9 cellular contexts compared by ENCODE assay signal in the genomic region with DNA sequence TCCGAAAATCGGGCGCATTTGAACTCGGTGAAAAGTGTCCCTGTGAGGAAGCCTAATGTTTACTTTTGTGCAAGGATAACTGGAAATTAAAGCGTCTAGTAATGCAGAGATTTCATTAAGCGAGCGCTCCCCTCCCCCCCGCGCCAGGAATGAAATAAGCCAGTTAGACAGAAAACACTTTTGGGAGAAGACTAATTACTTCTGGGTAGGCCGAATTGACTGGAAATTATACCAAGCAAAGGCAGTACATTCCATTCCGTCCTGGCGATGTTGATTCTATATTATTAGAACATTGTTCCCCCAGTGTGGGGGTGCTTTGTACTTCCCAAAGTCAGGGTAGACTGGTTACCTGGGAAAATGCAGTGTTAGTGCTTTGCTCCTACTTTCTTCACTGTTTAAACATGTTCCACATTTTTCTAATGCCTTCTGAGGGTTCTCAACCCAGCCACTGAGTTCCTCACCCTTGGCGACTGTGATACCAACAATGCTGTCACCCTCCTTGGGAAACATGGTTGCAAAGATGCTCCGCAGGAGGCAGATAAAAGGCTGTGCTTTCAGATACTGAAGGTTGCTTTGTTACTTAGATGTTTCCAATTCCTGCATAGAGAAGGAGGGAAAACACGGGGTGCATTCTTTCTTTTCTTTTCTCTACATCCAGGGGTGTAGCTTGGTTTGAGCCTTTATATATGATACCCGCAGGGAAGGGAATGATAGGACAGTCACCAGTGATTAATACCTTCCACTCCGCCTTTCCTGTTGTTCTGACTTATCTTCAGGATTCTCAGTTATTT. TPM values are rescaled to one million over a fixed set of nuclear protein-coding genes. Genes with fewer than 3 reads are reported as not detected.
DNase-seq lines count a peak whose midpoint lies in the region; ATAC-seq and TF ChIP-seq lines count a peak whose summit lies in the region.
"Had no signal": no experiment of that assay in that cellular context is flagged by ENCODE, and none has a peak within 500 bp of the region (broad histone marks: within the 10 kb centered on the region; RNA-seq: fewer than 3 reads in every experiment).

No MANE protein-coding gene starts in this region.

- H3K4me1 ChIP-seq in PC-3 (ENCODE audit: insufficient read depth, low read length), result no peaks in the 10 kb centered on the region

- no peaks in the 10 kb centered on the region for H3K9me3 Mint-ChIP-seq in naive B cell

- TF ChIP-seq POLR2A in GM18505 (IDR thresholded peaks at IDR 0.05; ENCODE audit: borderline replicate concordance, extremely low read depth, insufficient read depth, insufficient read length), result no peak

- BruUV-seq in PC-3 (replicated peaks; lab: Mats Ljungman, UMichigan), result TSS peak; percentile 24

- no peaks in the 10 kb centered on the region for H3F3A ChIP-seq in PC-3 (ENCODE audit: low read length, unreplicated experiment)

- H3K4me2 ChIP-seq in PC-3 (ENCODE audit: low read length), result peak overlapping the region; percentile 90

- peak overlapping the region; percentile 37 for H2AFZ ChIP-seq in PC-3 (ENCODE audit: low read length)

- no peaks in the 10 kb centered on the region for H4K20me1 ChIP-seq in PC-3 (ENCODE audit: low read length)

- no peaks in the 10 kb centered on the region for H3K9me3 ChIP-seq in PC-3 (ENCODE audit: low read length)
- H3K9me3 ChIP-seq: neutrophil had no signal

- intact Hi-C loops in PC-3 (cut with micrococcal nuclease), result loop anchor here (5.0 to 10.0 kb wide), 5 partner anchors 44 to 747 kb away; no protein-coding TSS in a partner anchor

- peaks cover 10 to 25% (median 16%) of the 10 kb centered on the region in 3 donors for H3K4me1 Mint-ChIP-seq in naive B cell

- CTCF ChIA-PET in PC-3 (lab: Charles Lee), result interaction anchor here (0.6 kb wide), 1 partner anchor 748 kb away, joined by 3 read pairs; no protein-coding TSS in a partner anchor

- peaks cover 48 to 60% (median 52%) of the 10 kb centered on the region in 3 donors for H3K27me3 Mint-ChIP-seq in naive B cell

- H3K27ac ChIP-seq in PC-3 (ENCODE audit: low read length), result peak overlapping the region; percentile 54
- peak overlapping the region; percentile 96 for H3K27ac ChIP-seq in epithelial cell of prostate
- H3K27ac ChIP-seq: neutrophil had no signal

- no peaks in the 10 kb centered on the region for H3K36me3 Mint-ChIP-seq in naive B cell

- peak overlapping the region; percentile 73 for H3K9ac ChIP-seq in PC-3 (ENCODE audit: low read length)

- peak overlapping the region; percentile 68 to 92 (median 82) for H3K4me3 Mint-ChIP-seq in naive B cell

- POLR2A ChIA-PET in PC-3 (lab: Charles Lee; ENCODE audit: unreplicated experiment), result interaction anchor here (0.5 kb wide), 1 partner anchor 215 kb away, joined by 3 read pairs; no protein-coding TSS in a partner anchor

- H3K27ac Mint-ChIP-seq in naive B cell, result peak overlapping the region in 1 of 6 donors; percentile 6

- peak overlapping the region; percentile 86 for H3K4me3 ChIP-seq in AG10803 (ENCODE audit: low read length)
- peak overlapping the region; percentile 75 for H3K4me3 ChIP-seq in PC-3 (ENCODE audit: low read length)

- H3K27me3 ChIP-seq in PC-3 (ENCODE audit: low read length), result peaks cover 26% of the 10 kb centered on the region

- no peaks in the 10 kb centered on the region for H3K9me2 ChIP-seq in PC-3 (replicated peaks; ENCODE audit: low read length)

- DNase-seq in AG10803 (ENCODE audit: low read depth), result peak; percentile 42
- DNase-seq in PC-3, result peak; percentile 44
- peak; percentile 27 for DNase-seq in epithelial cell of prostate (ENCODE audit: low read depth, low spot score)
- DNase-seq in naive B cell, result no peak
- DNase-seq in activated CD4-positive, alpha-beta T cell treated with anti-CD3 and anti-CD28 coated beads, Interleukin-2, amount 50 U/mL, for 4 hours, result no peak
- DNase-seq in HuH-7 (ENCODE audit: low spot score), result no peak

- peaks cover 60% of the 10 kb centered on the region for H3K79me2 ChIP-seq in PC-3 (ENCODE audit: low read length)

- ATAC-seq in PC-3 (peak; percentile 34), naive B cell (ENCODE audit: low read depth in 2 of 2) (no peak), GM18873 (IDR thresholded peaks at IDR 0.05; ENCODE audit: low FRiP score, unreplicated experiment) (no peak), GM18505 (IDR thresholded peaks at IDR 0.05; ENCODE audit: unreplicated experiment) (no peak)

- no peak for TF ChIP-seq CTCF in AG10803 (conservative IDR thresholded peaks at IDR 0.05; ENCODE audit: low read length)
- no peak for TF ChIP-seq CTCF in PC-3 (conservative IDR thresholded peaks at IDR 0.05; ENCODE audit: low read depth, low read length)

- H3K36me3 ChIP-seq in PC-3 (ENCODE audit: low read depth, low read length), result no peaks in the 10 kb centered on the region
- H3K36me3 ChIP-seq: neutrophil had no signal

RNA-seq across cellular contexts. Expression of a gene that starts 2.6 kb away (rescaled TPM):
- total RNA-seq in PC-3 (2014; rRNA removed), result 14.0 and 15.2 TPM in 2 replicates
- polyA plus RNA-seq in naive B cell (ENCODE audit: low read depth in 6 of 6), result not detected

Comparison
In these comparisons a context has a peak if more than half of its experiments do, and no peak if none do; other contexts are left out.
1. DNase-seq: peak in AG10803 (single experiment), PC-3 (single experiment) and epithelial cell of prostate (single experiment); none in naive B cell (single experiment), activated CD4-positive, alpha-beta T cell treated with anti-CD3 and anti-CD28 coated beads, Interleukin-2, amount 50 U/mL, for 4 hours (0 of 2) and HuH-7 (single experiment).